ENCODE assay signal across 1 cellular context in the genomic region with DNA sequence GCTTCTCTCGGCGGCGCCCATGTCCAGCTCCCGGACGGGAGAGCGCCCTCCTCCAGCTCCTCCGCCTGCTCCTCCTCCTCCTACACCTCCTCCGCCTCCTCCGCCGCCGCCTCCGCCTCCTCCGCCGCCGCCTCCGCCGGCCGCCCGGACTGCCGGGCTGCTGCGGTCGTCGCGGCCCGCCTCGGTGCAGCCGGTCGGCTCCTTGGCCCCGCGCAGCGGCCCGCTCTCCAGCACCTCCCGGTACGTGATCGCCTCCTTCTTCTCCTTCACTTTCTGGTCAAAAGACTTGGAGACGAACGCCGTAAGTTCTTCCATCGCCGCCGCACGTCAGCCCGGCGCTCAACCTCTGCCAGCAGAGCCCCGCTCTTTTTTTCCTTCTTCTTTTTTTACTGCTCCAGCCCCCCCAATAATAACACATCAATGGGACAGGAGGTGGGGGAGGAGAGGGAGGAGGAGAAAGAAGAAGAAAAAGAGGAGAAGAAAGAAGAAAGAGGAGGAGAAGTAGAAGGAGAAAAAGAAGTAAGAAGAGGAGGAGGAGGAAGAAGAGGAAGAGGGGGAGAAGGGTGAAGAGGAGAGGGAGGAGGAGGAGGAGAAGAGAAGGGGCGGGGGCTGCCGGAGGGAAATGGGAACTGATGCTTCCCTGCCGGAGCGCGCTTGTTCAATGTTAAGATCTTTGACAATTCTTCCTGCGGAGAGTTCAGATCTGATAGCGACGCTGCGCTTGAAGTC.
TF ChIP-seq lines count a peak whose summit lies in the region.

A gene (minus strand): TSS at position 711 of the 729 bp plus-strand sequence. CDS start 396 bp downstream, at position 315.

TF ChIP-seq in K562, 482 proteins besides CTCF, POLR2A, EP300 and RAD21 (continued from another document and continues in another):
- TF ChIP-seq, protein P1, sequence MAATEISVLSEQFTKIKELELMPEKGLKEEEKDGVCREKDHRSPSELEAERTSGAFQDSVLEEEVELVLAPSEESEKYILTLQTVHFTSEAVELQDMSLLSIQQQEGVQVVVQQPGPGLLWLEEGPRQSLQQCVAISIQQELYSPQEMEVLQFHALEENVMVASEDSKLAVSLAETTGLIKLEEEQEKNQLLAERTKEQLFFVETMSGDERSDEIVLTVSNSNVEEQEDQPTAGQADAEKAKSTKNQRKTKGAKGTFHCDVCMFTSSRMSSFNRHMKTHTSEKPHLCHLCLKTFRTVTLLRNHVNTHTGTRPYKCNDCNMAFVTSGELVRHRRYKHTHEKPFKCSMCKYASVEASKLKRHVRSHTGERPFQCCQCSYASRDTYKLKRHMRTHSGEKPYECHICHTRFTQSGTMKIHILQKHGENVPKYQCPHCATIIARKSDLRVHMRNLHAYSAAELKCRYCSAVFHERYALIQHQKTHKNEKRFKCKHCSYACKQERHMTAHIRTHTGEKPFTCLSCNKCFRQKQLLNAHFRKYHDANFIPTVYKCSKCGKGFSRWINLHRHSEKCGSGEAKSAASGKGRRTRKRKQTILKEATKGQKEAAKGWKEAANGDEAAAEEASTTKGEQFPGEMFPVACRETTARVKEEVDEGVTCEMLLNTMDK (IDR thresholded peaks at IDR 0.05; ENCODE audit: borderline replicate concordance, insufficient read depth, low read depth, low read length, poor library complexity, severe bottlenecking): no peak
- TF ChIP-seq, protein P2, sequence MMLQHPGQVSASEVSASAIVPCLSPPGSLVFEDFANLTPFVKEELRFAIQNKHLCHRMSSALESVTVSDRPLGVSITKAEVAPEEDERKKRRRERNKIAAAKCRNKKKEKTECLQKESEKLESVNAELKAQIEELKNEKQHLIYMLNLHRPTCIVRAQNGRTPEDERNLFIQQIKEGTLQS (IDR thresholded peaks at IDR 0.05): no peak
- TF ChIP-seq, protein P2 (CRISPR knock-in tag; conservative IDR thresholded peaks at IDR 0.05): no peak
- no peak for TF ChIP-seq CBX5 (IDR thresholded peaks at IDR 0.05; ENCODE audit: borderline replicate concordance, low read depth)
- no peak for TF ChIP-seq TEAD2 (tag; IDR thresholded peaks at IDR 0.05)
- TF ChIP-seq HIVEP1 (CRISPR knock-in tag; IDR thresholded peaks at IDR 0.05): no peak
- no peak for TF ChIP-seq PCBP2 (IDR thresholded peaks at IDR 0.05; ENCODE audit: low read depth, low read length, poor library complexity, severe bottlenecking)
- TF ChIP-seq, protein P3, sequence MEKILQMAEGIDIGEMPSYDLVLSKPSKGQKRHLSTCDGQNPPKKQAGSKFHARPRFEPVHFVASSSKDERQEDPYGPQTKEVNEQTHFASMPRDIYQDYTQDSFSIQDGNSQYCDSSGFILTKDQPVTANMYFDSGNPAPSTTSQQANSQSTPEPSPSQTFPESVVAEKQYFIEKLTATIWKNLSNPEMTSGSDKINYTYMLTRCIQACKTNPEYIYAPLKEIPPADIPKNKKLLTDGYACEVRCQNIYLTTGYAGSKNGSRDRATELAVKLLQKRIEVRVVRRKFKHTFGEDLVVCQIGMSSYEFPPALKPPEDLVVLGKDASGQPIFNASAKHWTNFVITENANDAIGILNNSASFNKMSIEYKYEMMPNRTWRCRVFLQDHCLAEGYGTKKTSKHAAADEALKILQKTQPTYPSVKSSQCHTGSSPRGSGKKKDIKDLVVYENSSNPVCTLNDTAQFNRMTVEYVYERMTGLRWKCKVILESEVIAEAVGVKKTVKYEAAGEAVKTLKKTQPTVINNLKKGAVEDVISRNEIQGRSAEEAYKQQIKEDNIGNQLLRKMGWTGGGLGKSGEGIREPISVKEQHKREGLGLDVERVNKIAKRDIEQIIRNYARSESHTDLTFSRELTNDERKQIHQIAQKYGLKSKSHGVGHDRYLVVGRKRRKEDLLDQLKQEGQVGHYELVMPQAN (IDR thresholded peaks at IDR 0.05; ENCODE audit: borderline replicate concordance): no peak
- TF ChIP-seq FOS (IDR thresholded peaks at IDR 0.05; ENCODE audit: extremely low read depth, insufficient read length): no peak
- TF ChIP-seq, protein P4, sequence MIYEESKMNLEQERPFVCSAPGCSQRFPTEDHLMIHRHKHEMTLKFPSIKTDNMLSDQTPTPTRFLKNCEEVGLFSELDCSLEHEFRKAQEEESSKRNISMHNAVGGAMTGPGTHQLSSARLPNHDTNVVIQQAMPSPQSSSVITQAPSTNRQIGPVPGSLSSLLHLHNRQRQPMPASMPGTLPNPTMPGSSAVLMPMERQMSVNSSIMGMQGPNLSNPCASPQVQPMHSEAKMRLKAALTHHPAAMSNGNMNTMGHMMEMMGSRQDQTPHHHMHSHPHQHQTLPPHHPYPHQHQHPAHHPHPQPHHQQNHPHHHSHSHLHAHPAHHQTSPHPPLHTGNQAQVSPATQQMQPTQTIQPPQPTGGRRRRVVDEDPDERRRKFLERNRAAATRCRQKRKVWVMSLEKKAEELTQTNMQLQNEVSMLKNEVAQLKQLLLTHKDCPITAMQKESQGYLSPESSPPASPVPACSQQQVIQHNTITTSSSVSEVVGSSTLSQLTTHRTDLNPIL (CRISPR knock-in tag; IDR thresholded peaks at IDR 0.05): no peak
- TF ChIP-seq MAFF (IDR thresholded peaks at IDR 0.05; ENCODE audit: low read length): no peak
- TF ChIP-seq, protein P5, sequence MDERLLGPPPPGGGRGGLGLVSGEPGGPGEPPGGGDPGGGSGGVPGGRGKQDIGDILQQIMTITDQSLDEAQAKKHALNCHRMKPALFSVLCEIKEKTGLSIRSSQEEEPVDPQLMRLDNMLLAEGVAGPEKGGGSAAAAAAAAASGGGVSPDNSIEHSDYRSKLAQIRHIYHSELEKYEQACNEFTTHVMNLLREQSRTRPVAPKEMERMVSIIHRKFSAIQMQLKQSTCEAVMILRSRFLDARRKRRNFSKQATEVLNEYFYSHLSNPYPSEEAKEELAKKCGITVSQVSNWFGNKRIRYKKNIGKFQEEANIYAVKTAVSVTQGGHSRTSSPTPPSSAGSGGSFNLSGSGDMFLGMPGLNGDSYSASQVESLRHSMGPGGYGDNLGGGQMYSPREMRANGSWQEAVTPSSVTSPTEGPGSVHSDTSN (CRISPR knock-in tag; IDR thresholded peaks at IDR 0.05; ENCODE audit: low read depth): no peak
- TF ChIP-seq, protein P5 (tag; conservative IDR thresholded peaks at IDR 0.05; ENCODE audit: low read depth): no peak; the same call in 1 of the 2 replicates
- no peak for TF ChIP-seq HNRNPH1 (optimal IDR thresholded peaks at IDR 0.05; ENCODE audit: low read depth, low read length)
- TF ChIP-seq, protein P6, sequence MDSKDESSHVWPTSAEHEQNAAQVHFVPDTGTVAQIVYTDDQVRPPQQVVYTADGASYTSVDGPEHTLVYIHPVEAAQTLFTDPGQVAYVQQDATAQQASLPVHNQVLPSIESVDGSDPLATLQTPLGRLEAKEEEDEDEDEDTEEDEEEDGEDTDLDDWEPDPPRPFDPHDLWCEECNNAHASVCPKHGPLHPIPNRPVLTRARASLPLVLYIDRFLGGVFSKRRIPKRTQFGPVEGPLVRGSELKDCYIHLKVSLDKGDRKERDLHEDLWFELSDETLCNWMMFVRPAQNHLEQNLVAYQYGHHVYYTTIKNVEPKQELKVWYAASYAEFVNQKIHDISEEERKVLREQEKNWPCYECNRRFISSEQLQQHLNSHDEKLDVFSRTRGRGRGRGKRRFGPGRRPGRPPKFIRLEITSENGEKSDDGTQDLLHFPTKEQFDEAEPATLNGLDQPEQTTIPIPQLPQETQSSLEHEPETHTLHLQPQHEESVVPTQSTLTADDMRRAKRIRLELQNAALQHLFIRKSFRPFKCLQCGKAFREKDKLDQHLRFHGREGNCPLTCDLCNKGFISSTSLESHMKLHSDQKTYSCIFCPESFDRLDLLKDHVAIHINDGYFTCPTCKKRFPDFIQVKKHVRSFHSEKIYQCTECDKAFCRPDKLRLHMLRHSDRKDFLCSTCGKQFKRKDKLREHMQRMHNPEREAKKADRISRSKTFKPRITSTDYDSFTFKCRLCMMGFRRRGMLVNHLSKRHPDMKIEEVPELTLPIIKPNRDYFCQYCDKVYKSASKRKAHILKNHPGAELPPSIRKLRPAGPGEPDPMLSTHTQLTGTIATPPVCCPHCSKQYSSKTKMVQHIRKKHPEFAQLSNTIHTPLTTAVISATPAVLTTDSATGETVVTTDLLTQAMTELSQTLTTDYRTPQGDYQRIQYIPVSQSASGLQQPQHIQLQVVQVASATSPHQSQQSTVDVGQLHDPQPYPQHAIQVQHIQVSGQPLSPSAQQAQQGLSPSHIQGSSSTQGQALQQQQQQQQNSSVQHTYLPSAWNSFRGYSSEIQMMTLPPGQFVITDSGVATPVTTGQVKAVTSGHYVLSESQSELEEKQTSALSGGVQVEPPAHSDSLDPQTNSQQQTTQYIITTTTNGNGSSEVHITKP (IDR thresholded peaks at IDR 0.05; ENCODE audit: partially characterized antibody): no peak
- no peak for TF ChIP-seq EZH2 (IDR thresholded peaks at IDR 0.05; ENCODE audit: borderline replicate concordance, low read depth, low read length)
- peak in 1 of 2 experiments; percentile 40; a peak in 1 of 4 replicates for TF ChIP-seq FOXK2 (conservative IDR thresholded peaks at IDR 0.05 in 1 of 2, IDR thresholded peaks at IDR 0.05 in 1 of 2; ENCODE audit: low read depth in 2 of 2)
- TF ChIP-seq, protein P7, sequence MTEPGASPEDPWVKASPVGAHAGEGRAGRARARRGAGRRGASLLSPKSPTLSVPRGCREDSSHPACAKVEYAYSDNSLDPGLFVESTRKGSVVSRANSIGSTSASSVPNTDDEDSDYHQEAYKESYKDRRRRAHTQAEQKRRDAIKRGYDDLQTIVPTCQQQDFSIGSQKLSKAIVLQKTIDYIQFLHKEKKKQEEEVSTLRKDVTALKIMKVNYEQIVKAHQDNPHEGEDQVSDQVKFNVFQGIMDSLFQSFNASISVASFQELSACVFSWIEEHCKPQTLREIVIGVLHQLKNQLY (CRISPR knock-in tag; conservative IDR thresholded peaks at IDR 0.05): no peak
- TF ChIP-seq, protein P8, sequence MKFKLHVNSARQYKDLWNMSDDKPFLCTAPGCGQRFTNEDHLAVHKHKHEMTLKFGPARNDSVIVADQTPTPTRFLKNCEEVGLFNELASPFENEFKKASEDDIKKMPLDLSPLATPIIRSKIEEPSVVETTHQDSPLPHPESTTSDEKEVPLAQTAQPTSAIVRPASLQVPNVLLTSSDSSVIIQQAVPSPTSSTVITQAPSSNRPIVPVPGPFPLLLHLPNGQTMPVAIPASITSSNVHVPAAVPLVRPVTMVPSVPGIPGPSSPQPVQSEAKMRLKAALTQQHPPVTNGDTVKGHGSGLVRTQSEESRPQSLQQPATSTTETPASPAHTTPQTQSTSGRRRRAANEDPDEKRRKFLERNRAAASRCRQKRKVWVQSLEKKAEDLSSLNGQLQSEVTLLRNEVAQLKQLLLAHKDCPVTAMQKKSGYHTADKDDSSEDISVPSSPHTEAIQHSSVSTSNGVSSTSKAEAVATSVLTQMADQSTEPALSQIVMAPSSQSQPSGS (CRISPR knock-in tag; IDR thresholded peaks at IDR 0.05): no peak
- TF ChIP-seq NELFE (IDR thresholded peaks at IDR 0.05; ENCODE audit: insufficient read depth, insufficient read length): no peak
- 0 out of 4 replicates have a peak, but pooled peaks of 1 of the 2 experiments have one; percentile 68 for TF ChIP-seq ARNT (IDR thresholded peaks at IDR 0.05)
- TF ChIP-seq, protein P9, sequence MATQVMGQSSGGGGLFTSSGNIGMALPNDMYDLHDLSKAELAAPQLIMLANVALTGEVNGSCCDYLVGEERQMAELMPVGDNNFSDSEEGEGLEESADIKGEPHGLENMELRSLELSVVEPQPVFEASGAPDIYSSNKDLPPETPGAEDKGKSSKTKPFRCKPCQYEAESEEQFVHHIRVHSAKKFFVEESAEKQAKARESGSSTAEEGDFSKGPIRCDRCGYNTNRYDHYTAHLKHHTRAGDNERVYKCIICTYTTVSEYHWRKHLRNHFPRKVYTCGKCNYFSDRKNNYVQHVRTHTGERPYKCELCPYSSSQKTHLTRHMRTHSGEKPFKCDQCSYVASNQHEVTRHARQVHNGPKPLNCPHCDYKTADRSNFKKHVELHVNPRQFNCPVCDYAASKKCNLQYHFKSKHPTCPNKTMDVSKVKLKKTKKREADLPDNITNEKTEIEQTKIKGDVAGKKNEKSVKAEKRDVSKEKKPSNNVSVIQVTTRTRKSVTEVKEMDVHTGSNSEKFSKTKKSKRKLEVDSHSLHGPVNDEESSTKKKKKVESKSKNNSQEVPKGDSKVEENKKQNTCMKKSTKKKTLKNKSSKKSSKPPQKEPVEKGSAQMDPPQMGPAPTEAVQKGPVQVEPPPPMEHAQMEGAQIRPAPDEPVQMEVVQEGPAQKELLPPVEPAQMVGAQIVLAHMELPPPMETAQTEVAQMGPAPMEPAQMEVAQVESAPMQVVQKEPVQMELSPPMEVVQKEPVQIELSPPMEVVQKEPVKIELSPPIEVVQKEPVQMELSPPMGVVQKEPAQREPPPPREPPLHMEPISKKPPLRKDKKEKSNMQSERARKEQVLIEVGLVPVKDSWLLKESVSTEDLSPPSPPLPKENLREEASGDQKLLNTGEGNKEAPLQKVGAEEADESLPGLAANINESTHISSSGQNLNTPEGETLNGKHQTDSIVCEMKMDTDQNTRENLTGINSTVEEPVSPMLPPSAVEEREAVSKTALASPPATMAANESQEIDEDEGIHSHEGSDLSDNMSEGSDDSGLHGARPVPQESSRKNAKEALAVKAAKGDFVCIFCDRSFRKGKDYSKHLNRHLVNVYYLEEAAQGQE (CRISPR knock-in tag; IDR thresholded peaks at IDR 0.05; ENCODE audit: low read depth): peak; percentile 49; the same call in 1 of the 2 replicates
- TF ChIP-seq ZNF766 (CRISPR knock-in tag; conservative IDR thresholded peaks at IDR 0.05): no peak
- no peak for TF ChIP-seq CCAR2 (IDR thresholded peaks at IDR 0.05; ENCODE audit: low read depth, low read length)
- TF ChIP-seq, protein P10, sequence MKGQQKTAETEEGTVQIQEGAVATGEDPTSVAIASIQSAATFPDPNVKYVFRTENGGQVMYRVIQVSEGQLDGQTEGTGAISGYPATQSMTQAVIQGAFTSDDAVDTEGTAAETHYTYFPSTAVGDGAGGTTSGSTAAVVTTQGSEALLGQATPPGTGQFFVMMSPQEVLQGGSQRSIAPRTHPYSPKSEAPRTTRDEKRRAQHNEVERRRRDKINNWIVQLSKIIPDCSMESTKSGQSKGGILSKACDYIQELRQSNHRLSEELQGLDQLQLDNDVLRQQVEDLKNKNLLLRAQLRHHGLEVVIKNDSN (CRISPR knock-in tag; IDR thresholded peaks at IDR 0.05): no peak
- TF ChIP-seq TAF9B (IDR thresholded peaks at IDR 0.05; ENCODE audit: partially characterized antibody): no peak
- peak in 1 of 2 experiments; percentile 18; a peak in 1 of 4 replicates for TF ChIP-seq NRF1 (conservative IDR thresholded peaks at IDR 0.05 in 1 of 2, IDR thresholded peaks at IDR 0.05 in 1 of 2)
- no peak for TF ChIP-seq CEBPG (CRISPR knock-in tag; IDR thresholded peaks at IDR 0.05)
- no peak for TF ChIP-seq CEBPG (tag; conservative IDR thresholded peaks at IDR 0.05 in 1 of 2, IDR thresholded peaks at IDR 0.05 in 1 of 2)
- TF ChIP-seq ELF1 (tag; IDR thresholded peaks at IDR 0.05): no peak
- TF ChIP-seq, protein P11, sequence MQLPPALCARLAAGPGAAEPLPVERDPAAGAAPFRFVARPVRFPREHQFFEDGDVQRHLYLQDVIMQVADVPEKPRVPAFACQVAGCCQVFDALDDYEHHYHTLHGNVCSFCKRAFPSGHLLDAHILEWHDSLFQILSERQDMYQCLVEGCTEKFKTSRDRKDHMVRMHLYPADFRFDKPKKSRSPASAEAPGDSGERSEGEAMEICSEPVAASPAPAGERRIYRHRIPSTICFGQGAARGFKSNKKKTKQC (CRISPR knock-in tag; IDR thresholded peaks at IDR 0.05): no peak
- TF ChIP-seq ZNF764 (CRISPR knock-in tag; IDR thresholded peaks at IDR 0.05; ENCODE audit: low read depth): no peak
